In the genomic region with DNA sequence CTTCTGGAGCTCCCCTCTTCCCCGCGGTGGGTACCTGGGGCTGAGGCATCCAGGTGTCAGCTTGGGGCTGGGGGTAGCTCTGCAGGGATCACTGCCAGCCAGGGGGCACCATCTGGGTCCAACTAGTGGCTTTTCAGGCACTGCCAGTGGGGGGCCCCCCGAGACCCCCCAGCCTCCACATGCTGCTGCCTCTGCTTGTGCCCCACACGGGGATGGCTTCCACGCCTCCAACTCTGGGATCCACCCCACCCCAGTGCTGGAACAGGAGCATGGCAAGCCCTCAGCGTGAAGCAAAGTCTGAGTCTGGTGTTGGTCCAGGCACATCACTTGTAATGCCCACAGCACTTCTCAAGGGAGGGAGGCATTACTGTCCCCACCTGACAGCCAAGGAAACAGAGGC, we compare ENCODE assay signal across 7 cellular contexts.
"Had no signal": no experiment of that assay in that cellular context is flagged by ENCODE, and none has a peak within 500 bp of the region (broad histone marks: within the 10 kb centered on the region; RNA-seq: fewer than 3 reads in every experiment).

No MANE protein-coding gene starts in this region.

- H3K4me1 Mint-ChIP-seq: IgD-negative memory B cell had no signal

- H3K4me3 ChIP-seq: GM23338 had no signal

- H3K4me2 ChIP-seq: GM23338 had no signal

- H2AFZ ChIP-seq: GM23338 had no signal

- H3K4me3 Mint-ChIP-seq: GM23338, H9, HFFc6, IgD-negative memory B cell had no signal

- H3K27ac Mint-ChIP-seq: GM23338, H9, HFFc6, IgD-negative memory B cell had no signal

- H3K27ac ChIP-seq: HL-60 had no signal

- H3K9me3 Mint-ChIP-seq: GM23338, H9, HFFc6, IgD-negative memory B cell had no signal

- ATAC-seq: GM23338, HepG2 had no signal

- DNase-seq: H9, HCEC 1CT, HFFc6 had no signal
